In genomic region chr14:68688872-68689371, GRCh38 we compare ENCODE assay signal across 8 cellular contexts.
DNase-seq lines count a peak whose midpoint lies in the region; ATAC-seq, FAIRE-seq and TF ChIP-seq lines count a peak whose summit lies in the region.

No MANE protein-coding gene starts in this region.

- H3K27me3 ChIP-seq in cardiac muscle cell (no peaks in the 10 kb centered on the region), H9 (ENCODE audit: insufficient read depth, low read length) (no peaks in the 10 kb centered on the region)

- no peaks in the 10 kb centered on the region for H3K79me1 ChIP-seq in H9 (ENCODE audit: insufficient read depth, low read depth, low read length, poor library complexity, severe bottlenecking)

- intact Hi-C loops in Right ventricle myocardium inferior (cut with DNase I), result no loop called here
- intact Hi-C loops in kidney (cut with DNase I), result no loop called here

- no peak for ATAC-seq in Right ventricle myocardium inferior
- ATAC-seq in T-cell (replicated peaks in 1 of 4), result no peak

- H2BK5ac ChIP-seq in H9 (ENCODE audit: insufficient read length, low read length), result no peak overlapping the region

- no peak overlapping the region for H2AK5ac ChIP-seq in H9 (ENCODE audit: insufficient read length, low read length)

- no peaks in the 10 kb centered on the region for H3K36me3 ChIP-seq in cardiac muscle cell
- no peaks in the 10 kb centered on the region for H3K36me3 ChIP-seq in kidney (ENCODE audit: control insufficient read depth in 1 of 2, insufficient read depth in 2 of 2, low read length in 2 of 2)

- H2AFZ ChIP-seq in H9 (ENCODE audit: low read length), result no peak overlapping the region

- H2BK120ac ChIP-seq in H9 (ENCODE audit: low read depth, low read length, poor library complexity, severe bottlenecking), result no peak overlapping the region

- H3K9me3 Mint-ChIP-seq in T-cell, result no peaks in the 10 kb centered on the region
- H3K9me3 Mint-ChIP-seq in H9, result peaks cover 0 to 3% of the 10 kb centered on the region in 2 experiments; a peak in 2 of 5 replicates
- H3K9me3 Mint-ChIP-seq in glutamatergic neuron (ENCODE audit: unreplicated experiment), result peaks cover 2% of the 10 kb centered on the region

- no peak overlapping the region for H2BK12ac ChIP-seq in H9 (ENCODE audit: insufficient read length, low read depth, low read length)

- peaks cover 25 to 48% (median 41%) of the 10 kb centered on the region in 3 donors for H3K4me1 Mint-ChIP-seq in T-cell
- H3K4me1 Mint-ChIP-seq in H9, result peaks cover 30 to 43% of the 10 kb centered on the region in 2 experiments
- no peaks in the 10 kb centered on the region for H3K4me1 Mint-ChIP-seq in glutamatergic neuron (ENCODE audit: low read depth, unreplicated experiment)

- no peak overlapping the region for H3T11ph ChIP-seq in H9 (ENCODE audit: low read length)

- no peak overlapping the region for H4K91ac ChIP-seq in H9 (ENCODE audit: insufficient read length, low read depth, low read length)

- H3K18ac ChIP-seq in H9 (ENCODE audit: insufficient read length, low read depth, low read length), result no peak overlapping the region

- H3K4me3 ChIP-seq in cardiac muscle cell, result no peak overlapping the region
- no peak overlapping the region for H3K4me3 ChIP-seq in kidney (ENCODE audit: low read length in 2 of 2)

- H3K27me3 Mint-ChIP-seq in T-cell (no peaks in the 10 kb centered on the region), H9 (ENCODE audit: low read depth) (peaks cover 28% of the 10 kb centered on the region), glutamatergic neuron (ENCODE audit: unreplicated experiment) (peaks cover 9% of the 10 kb centered on the region)

- H3K4me2 ChIP-seq in H9 (ENCODE audit: insufficient read depth, insufficient read length, low read length), result no peak overlapping the region

- no peaks in the 10 kb centered on the region for H3K79me2 ChIP-seq in H9 (ENCODE audit: insufficient read depth, low read length)

- no peak overlapping the region for H3K23ac ChIP-seq in H9 (ENCODE audit: insufficient read length, low read depth, low read length)

- H3K9ac ChIP-seq in H9 (ENCODE audit: extremely low read depth, insufficient read length, low read length) (no peak overlapping the region), kidney (ENCODE audit: low read length in 2 of 2) (no peak overlapping the region)

- no peak for FAIRE-seq in kidney (lab: Jason Lieb, UNC)

- no peak overlapping the region for H2BK20ac ChIP-seq in H9 (ENCODE audit: low read depth, low read length, poor library complexity, severe bottlenecking)

- H3K23me2 ChIP-seq in H9 (ENCODE audit: insufficient read length, low read depth, low read length, poor library complexity, severe bottlenecking), result no peaks in the 10 kb centered on the region

- H3K27ac Mint-ChIP-seq in T-cell (peak overlapping the region; percentile 37 to 75), H9 (peak overlapping the region in 1 of 3 experiments; percentile 11; a peak in 2 of 7 replicates), glutamatergic neuron (ENCODE audit: unreplicated experiment) (no peak overlapping the region)

- H3K56ac ChIP-seq in H9 (ENCODE audit: insufficient read length, low read depth, low read length), result no peak overlapping the region

- no peak overlapping the region for H3K4ac ChIP-seq in H9 (ENCODE audit: low read depth, low read length)

- no peak overlapping the region for H2BK15ac ChIP-seq in H9 (ENCODE audit: low read depth, low read length)

- H3K27ac ChIP-seq in cardiac muscle cell (no peak overlapping the region), H9 (ENCODE audit: insufficient read length, low read depth, low read length) (no peak overlapping the region), kidney (ENCODE audit: low read depth in 2 of 2, low read length in 2 of 2) (no peak overlapping the region)

- peak; percentile 30 for TF ChIP-seq CTCF in cardiac muscle cell (IDR thresholded peaks at IDR 0.05; ENCODE audit: low read depth, low read length)
- no peak for TF ChIP-seq CTCF in H9 (conservative IDR thresholded peaks at IDR 0.05)
- TF ChIP-seq CTCF in glutamatergic neuron (IDR thresholded peaks at IDR 0.05; ENCODE audit: partially characterized antibody, unreplicated experiment), result no peak
- no peak for TF ChIP-seq CTCF in kidney (IDR thresholded peaks at IDR 0.05; ENCODE audit: borderline replicate concordance, extremely low read depth, insufficient read depth)

- WGBS in H9 (ENCODE audit: extremely low coverage, insufficient read length, low lambda C conversion rate), result no CpG with 5 or more reads among the region's 9 CpGs

- H3K4me3 Mint-ChIP-seq in T-cell (no peak overlapping the region), H9 (no peak overlapping the region; a peak in 1 of 5 replicates), glutamatergic neuron (ENCODE audit: unreplicated experiment) (no peak overlapping the region)

- POLR2A ChIA-PET in T-cell (lab: Charles Lee), result no interaction called here

- H3K36me3 Mint-ChIP-seq in T-cell (no peaks in the 10 kb centered on the region), H9 (ENCODE audit: insufficient read depth in 1 of 3, low read depth in 3 of 3) (peaks cover 0 to 2% (median 0%) of the 10 kb centered on the region in 3 experiments; a peak in 1 of 7 replicates), glutamatergic neuron (ENCODE audit: unreplicated experiment) (peaks cover 7% of the 10 kb centered on the region)

- DNase-seq in cardiac muscle cell (ENCODE audit: low read depth in 1 of 2, low spot score in 1 of 2) (peak in 1 of 2 donors; percentile 77), Right ventricle myocardium inferior (ENCODE audit: missing footprints) (no peak), T-cell (peak in 1 of 34 experiments; percentile 9), kidney tubule cell (ENCODE audit: low spot score) (peak; percentile 48), H9 (no peak), foreskin melanocyte (no peak), glutamatergic neuron (no peak), kidney (no peak)

- H4K8ac ChIP-seq in H9 (replicated peaks; ENCODE audit: insufficient read length, low read depth, low read length), result no peak overlapping the region

- CTCF ChIA-PET in T-cell (lab: Charles Lee), result no interaction called here

- H3K4me1 ChIP-seq in cardiac muscle cell (ENCODE audit: low read depth), result peaks cover 33% of the 10 kb centered on the region
- H3K4me1 ChIP-seq in H9 (ENCODE audit: insufficient read depth, low read length), result no peaks in the 10 kb centered on the region
- H3K4me1 ChIP-seq in kidney (ENCODE audit: control insufficient read depth in 1 of 2, insufficient read depth in 1 of 2, low read depth in 1 of 2, low read length in 2 of 2), result peaks cover 16 to 19% of the 10 kb centered on the region in 2 donors

- H3K14ac ChIP-seq in H9 (ENCODE audit: insufficient read depth, low read length), result no peak overlapping the region

- no peaks in the 10 kb centered on the region for H4K20me1 ChIP-seq in H9 (ENCODE audit: control insufficient read depth, insufficient read depth, insufficient read length)

- H3K9me3 ChIP-seq in cardiac muscle cell (ENCODE audit: low read depth) (no peaks in the 10 kb centered on the region), H9 (ENCODE audit: control insufficient read depth, low read depth, low read length) (no peaks in the 10 kb centered on the region), kidney (ENCODE audit: control insufficient read depth in 1 of 2, low read length in 2 of 2) (no peaks in the 10 kb centered on the region)

- no peak overlapping the region for H4K5ac ChIP-seq in H9 (ENCODE audit: insufficient read length, low read depth, low read length)
